ENCODE assay signal across 1 cellular context in the genomic region with DNA sequence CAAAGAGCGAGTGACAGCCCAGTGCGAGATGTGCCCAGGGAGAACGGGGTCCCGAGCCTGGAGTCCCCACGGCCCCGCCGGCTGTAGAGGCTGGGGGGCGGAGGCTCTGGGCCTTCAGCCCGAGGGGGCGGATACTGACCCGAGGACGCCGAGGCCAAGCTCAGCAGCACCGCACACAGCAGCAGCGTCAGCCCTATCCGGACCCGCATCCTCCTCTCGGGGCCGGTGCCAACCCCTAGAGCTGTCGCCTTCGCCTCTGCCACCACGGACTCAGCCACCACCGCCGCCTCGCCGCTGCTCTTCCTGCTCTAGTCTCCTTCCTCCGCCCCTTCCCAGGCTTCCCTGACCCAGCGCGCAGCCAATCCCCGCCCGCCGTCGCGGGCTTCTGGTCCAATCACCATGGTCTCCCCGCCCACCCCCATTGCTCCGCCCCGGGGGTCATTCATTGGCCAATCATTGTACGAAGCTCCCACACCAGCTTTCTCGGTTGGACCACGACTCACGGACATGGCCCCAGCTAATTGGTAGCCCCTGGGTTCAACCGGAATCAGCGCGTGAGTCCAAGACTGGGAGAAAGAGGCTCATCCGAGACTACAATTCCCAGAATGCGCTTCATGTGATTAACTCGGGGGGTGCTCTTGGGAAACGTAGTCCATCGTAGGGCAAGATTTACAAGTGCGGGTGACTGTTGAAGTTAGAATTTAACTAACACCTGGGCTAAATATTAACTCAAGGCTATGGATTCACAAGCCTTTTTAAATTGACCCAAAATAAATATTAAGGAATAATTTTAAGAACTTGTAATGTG.
TF ChIP-seq lines count a peak whose summit lies in the region.

A gene (minus strand): TSS at position 318 of the 808 bp plus-strand sequence. CDS start 109 bp downstream, at position 209.

TF ChIP-seq in HepG2, 621 proteins besides CTCF, POLR2A, EP300 and RAD21 (continued from another document and continues in another):
- TF ChIP-seq, protein P1, sequence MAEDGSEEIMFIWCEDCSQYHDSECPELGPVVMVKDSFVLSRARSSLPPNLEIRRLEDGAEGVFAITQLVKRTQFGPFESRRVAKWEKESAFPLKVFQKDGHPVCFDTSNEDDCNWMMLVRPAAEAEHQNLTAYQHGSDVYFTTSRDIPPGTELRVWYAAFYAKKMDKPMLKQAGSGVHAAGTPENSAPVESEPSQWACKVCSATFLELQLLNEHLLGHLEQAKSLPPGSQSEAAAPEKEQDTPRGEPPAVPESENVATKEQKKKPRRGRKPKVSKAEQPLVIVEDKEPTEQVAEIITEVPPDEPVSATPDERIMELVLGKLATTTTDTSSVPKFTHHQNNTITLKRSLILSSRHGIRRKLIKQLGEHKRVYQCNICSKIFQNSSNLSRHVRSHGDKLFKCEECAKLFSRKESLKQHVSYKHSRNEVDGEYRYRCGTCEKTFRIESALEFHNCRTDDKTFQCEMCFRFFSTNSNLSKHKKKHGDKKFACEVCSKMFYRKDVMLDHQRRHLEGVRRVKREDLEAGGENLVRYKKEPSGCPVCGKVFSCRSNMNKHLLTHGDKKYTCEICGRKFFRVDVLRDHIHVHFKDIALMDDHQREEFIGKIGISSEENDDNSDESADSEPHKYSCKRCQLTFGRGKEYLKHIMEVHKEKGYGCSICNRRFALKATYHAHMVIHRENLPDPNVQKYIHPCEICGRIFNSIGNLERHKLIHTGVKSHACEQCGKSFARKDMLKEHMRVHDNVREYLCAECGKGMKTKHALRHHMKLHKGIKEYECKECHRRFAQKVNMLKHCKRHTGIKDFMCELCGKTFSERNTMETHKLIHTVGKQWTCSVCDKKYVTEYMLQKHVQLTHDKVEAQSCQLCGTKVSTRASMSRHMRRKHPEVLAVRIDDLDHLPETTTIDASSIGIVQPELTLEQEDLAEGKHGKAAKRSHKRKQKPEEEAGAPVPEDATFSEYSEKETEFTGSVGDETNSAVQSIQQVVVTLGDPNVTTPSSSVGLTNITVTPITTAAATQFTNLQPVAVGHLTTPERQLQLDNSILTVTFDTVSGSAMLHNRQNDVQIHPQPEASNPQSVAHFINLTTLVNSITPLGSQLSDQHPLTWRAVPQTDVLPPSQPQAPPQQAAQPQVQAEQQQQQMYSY (CRISPR knock-in tag; IDR thresholded peaks at IDR 0.05) = no peak
- TF ChIP-seq, protein P2, sequence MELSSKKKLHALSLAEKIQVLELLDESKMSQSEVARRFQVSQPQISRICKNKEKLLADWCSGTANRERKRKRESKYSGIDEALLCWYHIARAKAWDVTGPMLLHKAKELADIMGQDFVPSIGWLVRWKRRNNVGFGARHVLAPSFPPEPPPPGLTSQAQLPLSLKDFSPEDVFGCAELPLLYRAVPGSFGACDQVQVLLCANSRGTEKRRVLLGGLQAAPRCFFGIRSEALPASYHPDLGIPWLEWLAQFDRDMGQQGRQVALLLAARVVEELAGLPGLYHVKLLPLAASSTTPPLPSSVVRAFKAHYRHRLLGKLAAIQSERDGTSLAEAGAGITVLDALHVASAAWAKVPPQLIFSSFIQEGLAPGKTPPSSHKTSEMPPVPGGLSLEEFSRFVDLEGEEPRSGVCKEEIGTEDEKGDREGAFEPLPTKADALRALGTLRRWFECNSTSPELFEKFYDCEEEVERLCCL (CRISPR knock-in tag; IDR thresholded peaks at IDR 0.05; ENCODE audit: borderline replicate concordance) = no peak
- TF ChIP-seq JUNB (CRISPR knock-in tag; IDR thresholded peaks at IDR 0.05; ENCODE audit: borderline replicate concordance) = no peak
- no peak for TF ChIP-seq ZKSCAN5 (CRISPR knock-in tag; IDR thresholded peaks at IDR 0.05)
- TF ChIP-seq HIVEP1 (CRISPR knock-in tag; IDR thresholded peaks at IDR 0.05) = no peak
- TF ChIP-seq, protein P3, sequence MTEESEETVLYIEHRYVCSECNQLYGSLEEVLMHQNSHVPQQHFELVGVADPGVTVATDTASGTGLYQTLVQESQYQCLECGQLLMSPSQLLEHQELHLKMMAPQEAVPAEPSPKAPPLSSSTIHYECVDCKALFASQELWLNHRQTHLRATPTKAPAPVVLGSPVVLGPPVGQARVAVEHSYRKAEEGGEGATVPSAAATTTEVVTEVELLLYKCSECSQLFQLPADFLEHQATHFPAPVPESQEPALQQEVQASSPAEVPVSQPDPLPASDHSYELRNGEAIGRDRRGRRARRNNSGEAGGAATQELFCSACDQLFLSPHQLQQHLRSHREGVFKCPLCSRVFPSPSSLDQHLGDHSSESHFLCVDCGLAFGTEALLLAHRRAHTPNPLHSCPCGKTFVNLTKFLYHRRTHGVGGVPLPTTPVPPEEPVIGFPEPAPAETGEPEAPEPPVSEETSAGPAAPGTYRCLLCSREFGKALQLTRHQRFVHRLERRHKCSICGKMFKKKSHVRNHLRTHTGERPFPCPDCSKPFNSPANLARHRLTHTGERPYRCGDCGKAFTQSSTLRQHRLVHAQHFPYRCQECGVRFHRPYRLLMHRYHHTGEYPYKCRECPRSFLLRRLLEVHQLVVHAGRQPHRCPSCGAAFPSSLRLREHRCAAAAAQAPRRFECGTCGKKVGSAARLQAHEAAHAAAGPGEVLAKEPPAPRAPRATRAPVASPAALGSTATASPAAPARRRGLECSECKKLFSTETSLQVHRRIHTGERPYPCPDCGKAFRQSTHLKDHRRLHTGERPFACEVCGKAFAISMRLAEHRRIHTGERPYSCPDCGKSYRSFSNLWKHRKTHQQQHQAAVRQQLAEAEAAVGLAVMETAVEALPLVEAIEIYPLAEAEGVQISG (CRISPR knock-in tag; IDR thresholded peaks at IDR 0.05) = peak; percentile 62
- no peak for TF ChIP-seq ZNF878 (CRISPR knock-in tag; IDR thresholded peaks at IDR 0.05)
- no peak for TF ChIP-seq ZNF552 (CRISPR knock-in tag; IDR thresholded peaks at IDR 0.05; ENCODE audit: borderline replicate concordance)
- no peak for TF ChIP-seq SNRNP70 (IDR thresholded peaks at IDR 0.05; ENCODE audit: low read depth, low read length)
- TF ChIP-seq FOXO1 (CRISPR knock-in tag; IDR thresholded peaks at IDR 0.05) = no peak; the same call in 1 of the 2 replicates
- no peak for TF ChIP-seq TCF7 (IDR thresholded peaks at IDR 0.05; ENCODE audit: low read depth)
- TF ChIP-seq, protein P4, sequence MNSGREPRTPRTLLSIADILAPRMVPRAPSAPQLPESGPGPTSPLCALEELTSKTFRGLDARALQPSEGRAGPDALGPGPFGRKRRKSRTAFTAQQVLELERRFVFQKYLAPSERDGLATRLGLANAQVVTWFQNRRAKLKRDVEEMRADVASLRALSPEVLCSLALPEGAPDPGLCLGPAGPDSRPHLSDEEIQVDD (CRISPR knock-in tag; IDR thresholded peaks at IDR 0.05; ENCODE audit: borderline replicate concordance) = peak; percentile 62; the same call in 1 of the 2 replicates
- no peak for TF ChIP-seq ZNF34 (CRISPR knock-in tag; IDR thresholded peaks at IDR 0.05; ENCODE audit: borderline replicate concordance)
- TF ChIP-seq, protein P5, sequence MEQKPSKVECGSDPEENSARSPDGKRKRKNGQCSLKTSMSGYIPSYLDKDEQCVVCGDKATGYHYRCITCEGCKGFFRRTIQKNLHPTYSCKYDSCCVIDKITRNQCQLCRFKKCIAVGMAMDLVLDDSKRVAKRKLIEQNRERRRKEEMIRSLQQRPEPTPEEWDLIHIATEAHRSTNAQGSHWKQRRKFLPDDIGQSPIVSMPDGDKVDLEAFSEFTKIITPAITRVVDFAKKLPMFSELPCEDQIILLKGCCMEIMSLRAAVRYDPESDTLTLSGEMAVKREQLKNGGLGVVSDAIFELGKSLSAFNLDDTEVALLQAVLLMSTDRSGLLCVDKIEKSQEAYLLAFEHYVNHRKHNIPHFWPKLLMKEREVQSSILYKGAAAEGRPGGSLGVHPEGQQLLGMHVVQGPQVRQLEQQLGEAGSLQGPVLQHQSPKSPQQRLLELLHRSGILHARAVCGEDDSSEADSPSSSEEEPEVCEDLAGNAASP (CRISPR knock-in tag; IDR thresholded peaks at IDR 0.05; ENCODE audit: borderline replicate concordance) = no peak
- TF ChIP-seq, protein P6, sequence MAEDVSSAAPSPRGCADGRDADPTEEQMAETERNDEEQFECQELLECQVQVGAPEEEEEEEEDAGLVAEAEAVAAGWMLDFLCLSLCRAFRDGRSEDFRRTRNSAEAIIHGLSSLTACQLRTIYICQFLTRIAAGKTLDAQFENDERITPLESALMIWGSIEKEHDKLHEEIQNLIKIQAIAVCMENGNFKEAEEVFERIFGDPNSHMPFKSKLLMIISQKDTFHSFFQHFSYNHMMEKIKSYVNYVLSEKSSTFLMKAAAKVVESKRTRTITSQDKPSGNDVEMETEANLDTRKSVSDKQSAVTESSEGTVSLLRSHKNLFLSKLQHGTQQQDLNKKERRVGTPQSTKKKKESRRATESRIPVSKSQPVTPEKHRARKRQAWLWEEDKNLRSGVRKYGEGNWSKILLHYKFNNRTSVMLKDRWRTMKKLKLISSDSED (CRISPR knock-in tag; IDR thresholded peaks at IDR 0.05) = no peak
- no peak for TF ChIP-seq ATRX (CRISPR knock-in tag; IDR thresholded peaks at IDR 0.05; ENCODE audit: borderline replicate concordance)
- TF ChIP-seq ZNF234 (CRISPR knock-in tag; conservative IDR thresholded peaks at IDR 0.05) = no peak
- TF ChIP-seq HDAC1 (CRISPR knock-in tag; IDR thresholded peaks at IDR 0.05) = peak; percentile 35; the same call in 1 of the 2 replicates
- TF ChIP-seq, protein P7, sequence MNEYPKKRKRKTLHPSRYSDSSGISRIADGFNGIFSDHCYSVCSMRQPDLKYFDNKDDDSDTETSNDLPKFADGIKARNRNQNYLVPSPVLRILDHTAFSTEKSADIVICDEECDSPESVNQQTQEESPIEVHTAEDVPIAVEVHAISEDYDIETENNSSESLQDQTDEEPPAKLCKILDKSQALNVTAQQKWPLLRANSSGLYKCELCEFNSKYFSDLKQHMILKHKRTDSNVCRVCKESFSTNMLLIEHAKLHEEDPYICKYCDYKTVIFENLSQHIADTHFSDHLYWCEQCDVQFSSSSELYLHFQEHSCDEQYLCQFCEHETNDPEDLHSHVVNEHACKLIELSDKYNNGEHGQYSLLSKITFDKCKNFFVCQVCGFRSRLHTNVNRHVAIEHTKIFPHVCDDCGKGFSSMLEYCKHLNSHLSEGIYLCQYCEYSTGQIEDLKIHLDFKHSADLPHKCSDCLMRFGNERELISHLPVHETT (CRISPR knock-in tag; conservative IDR thresholded peaks at IDR 0.05) = no peak
- TF ChIP-seq MAFK (conservative IDR thresholded peaks at IDR 0.05 in 1 of 2, IDR thresholded peaks at IDR 0.05 in 1 of 2; ENCODE audit: low read length in 2 of 2) = no peak
- peak; percentile 43; the same call in 1 of the 2 replicates for TF ChIP-seq ZSCAN21 (CRISPR knock-in tag; IDR thresholded peaks at IDR 0.05; ENCODE audit: borderline replicate concordance)
- TF ChIP-seq, protein P8, sequence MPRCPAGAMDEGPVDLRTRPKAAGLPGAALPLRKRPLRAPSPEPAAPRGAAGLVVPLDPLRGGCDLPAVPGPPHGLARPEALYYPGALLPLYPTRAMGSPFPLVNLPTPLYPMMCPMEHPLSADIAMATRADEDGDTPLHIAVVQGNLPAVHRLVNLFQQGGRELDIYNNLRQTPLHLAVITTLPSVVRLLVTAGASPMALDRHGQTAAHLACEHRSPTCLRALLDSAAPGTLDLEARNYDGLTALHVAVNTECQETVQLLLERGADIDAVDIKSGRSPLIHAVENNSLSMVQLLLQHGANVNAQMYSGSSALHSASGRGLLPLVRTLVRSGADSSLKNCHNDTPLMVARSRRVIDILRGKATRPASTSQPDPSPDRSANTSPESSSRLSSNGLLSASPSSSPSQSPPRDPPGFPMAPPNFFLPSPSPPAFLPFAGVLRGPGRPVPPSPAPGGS (CRISPR knock-in tag; IDR thresholded peaks at IDR 0.05) = 0 out of 2 replicates have a peak, but pooled peaks have one; percentile 38
- TF ChIP-seq JUN (CRISPR knock-in tag; IDR thresholded peaks at IDR 0.05) = no peak
- TF ChIP-seq ZFP62 (CRISPR knock-in tag; IDR thresholded peaks at IDR 0.05) = no peak
- TF ChIP-seq PAWR (CRISPR knock-in tag; IDR thresholded peaks at IDR 0.05; ENCODE audit: borderline replicate concordance) = no peak
- TF ChIP-seq ZNF335 (CRISPR knock-in tag; IDR thresholded peaks at IDR 0.05) = no peak
- TF ChIP-seq ZNF782 (CRISPR knock-in tag; IDR thresholded peaks at IDR 0.05; ENCODE audit: borderline replicate concordance) = no peak; the same call in 1 of the 2 replicates
- TF ChIP-seq ZNF75D (CRISPR knock-in tag; IDR thresholded peaks at IDR 0.05; ENCODE audit: borderline replicate concordance) = no peak
- TF ChIP-seq, protein P9, sequence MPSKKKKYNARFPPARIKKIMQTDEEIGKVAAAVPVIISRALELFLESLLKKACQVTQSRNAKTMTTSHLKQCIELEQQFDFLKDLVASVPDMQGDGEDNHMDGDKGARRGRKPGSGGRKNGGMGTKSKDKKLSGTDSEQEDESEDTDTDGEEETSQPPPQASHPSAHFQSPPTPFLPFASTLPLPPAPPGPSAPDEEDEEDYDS (CRISPR knock-in tag; IDR thresholded peaks at IDR 0.05) = peak; percentile 80
- TF ChIP-seq, protein P10, sequence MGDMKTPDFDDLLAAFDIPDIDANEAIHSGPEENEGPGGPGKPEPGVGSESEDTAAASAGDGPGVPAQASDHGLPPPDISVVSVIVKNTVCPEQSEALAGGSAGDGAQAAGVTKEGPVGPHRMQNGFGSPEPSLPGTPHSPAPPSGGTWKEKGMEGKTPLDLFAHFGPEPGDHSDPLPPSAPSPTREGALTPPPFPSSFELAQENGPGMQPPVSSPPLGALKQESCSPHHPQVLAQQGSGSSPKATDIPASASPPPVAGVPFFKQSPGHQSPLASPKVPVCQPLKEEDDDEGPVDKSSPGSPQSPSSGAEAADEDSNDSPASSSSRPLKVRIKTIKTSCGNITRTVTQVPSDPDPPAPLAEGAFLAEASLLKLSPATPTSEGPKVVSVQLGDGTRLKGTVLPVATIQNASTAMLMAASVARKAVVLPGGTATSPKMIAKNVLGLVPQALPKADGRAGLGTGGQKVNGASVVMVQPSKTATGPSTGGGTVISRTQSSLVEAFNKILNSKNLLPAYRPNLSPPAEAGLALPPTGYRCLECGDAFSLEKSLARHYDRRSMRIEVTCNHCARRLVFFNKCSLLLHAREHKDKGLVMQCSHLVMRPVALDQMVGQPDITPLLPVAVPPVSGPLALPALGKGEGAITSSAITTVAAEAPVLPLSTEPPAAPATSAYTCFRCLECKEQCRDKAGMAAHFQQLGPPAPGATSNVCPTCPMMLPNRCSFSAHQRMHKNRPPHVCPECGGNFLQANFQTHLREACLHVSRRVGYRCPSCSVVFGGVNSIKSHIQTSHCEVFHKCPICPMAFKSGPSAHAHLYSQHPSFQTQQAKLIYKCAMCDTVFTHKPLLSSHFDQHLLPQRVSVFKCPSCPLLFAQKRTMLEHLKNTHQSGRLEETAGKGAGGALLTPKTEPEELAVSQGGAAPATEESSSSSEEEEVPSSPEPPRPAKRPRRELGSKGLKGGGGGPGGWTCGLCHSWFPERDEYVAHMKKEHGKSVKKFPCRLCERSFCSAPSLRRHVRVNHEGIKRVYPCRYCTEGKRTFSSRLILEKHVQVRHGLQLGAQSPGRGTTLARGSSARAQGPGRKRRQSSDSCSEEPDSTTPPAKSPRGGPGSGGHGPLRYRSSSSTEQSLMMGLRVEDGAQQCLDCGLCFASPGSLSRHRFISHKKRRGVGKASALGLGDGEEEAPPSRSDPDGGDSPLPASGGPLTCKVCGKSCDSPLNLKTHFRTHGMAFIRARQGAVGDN (CRISPR knock-in tag; IDR thresholded peaks at IDR 0.05) = peak; percentile 67
- TF ChIP-seq MIER2 (CRISPR knock-in tag; IDR thresholded peaks at IDR 0.05) = no peak
- no peak for TF ChIP-seq ONECUT2 (CRISPR knock-in tag; IDR thresholded peaks at IDR 0.05)
- TF ChIP-seq FOXP1 (IDR thresholded peaks at IDR 0.05) = no peak
- no peak for TF ChIP-seq FOXP1 (CRISPR knock-in tag; IDR thresholded peaks at IDR 0.05)
- TF ChIP-seq ZNF577 (CRISPR knock-in tag; IDR thresholded peaks at IDR 0.05; ENCODE audit: borderline replicate concordance, low read depth) = no peak
- TF ChIP-seq KMT2A (CRISPR knock-in tag; IDR thresholded peaks at IDR 0.05) = peak; percentile 83
